ENCODE assay signal across 29 cellular contexts in genomic region chr2:199798004-199798403, GRCh38. TPM values are rescaled to one million over a fixed set of nuclear protein-coding genes. Genes with fewer than 3 reads are reported as not detected.
DNase-seq lines count a peak whose midpoint lies in the region; ATAC-seq and TF ChIP-seq lines count a peak whose summit lies in the region.
"Had no signal": no experiment of that assay in that cellular context is flagged by ENCODE, and none has a peak within 500 bp of the region (broad histone marks: within the 10 kb centered on the region; RNA-seq: fewer than 3 reads in every experiment).

No MANE protein-coding gene starts in this region.

- intact Hi-C loops in mucosa of descending colon (cut with DNase I, micrococcal nuclease): no loop called here
- intact Hi-C loops in activated T-helper 2 cell treated with anti-CD3 and anti-CD28 coated beads, Interferon-gamma antibody, Interleukin-2, Interleukin-4, amounts not matched to agents 10 μg/mL and 5 μg/mL and 100 μg/mL, durations not matched to agents 14 hours and 24 hours and 36 hours (cut with micrococcal nuclease): no loop called here

- no peaks in the 10 kb centered on the region for H3K36me3 ChIP-seq in mucosa of descending colon (ENCODE audit: low read depth)
- H3K36me3 ChIP-seq: heart right ventricle, ovary, Peyer's patch, right atrium auricular region, tibial artery had no signal

- no peaks in the 10 kb centered on the region for H3K4me1 ChIP-seq in mucosa of descending colon (ENCODE audit: low read depth)
- H3K4me1 ChIP-seq: Peyer's patch had no signal

- no peaks in the 10 kb centered on the region for H3K36me3 Mint-ChIP-seq in activated T-helper 2 cell treated with anti-CD3 and anti-CD28 coated beads, Interferon-gamma antibody, Interleukin-2, Interleukin-4, amounts not matched to agents 10 μg/mL and 5 μg/mL and 100 μg/mL, durations not matched to agents 14 hours and 24 hours and 36 hours (ENCODE audit: low read depth)
- peaks cover 0 to 5% (median 0%) of the 10 kb centered on the region in 3 donors for H3K36me3 Mint-ChIP-seq in naive thymus-derived CD8-positive, alpha-beta T cell

- no peaks in the 10 kb centered on the region for H3K9me3 ChIP-seq in mucosa of descending colon
- H3K9me3 ChIP-seq: heart right ventricle, ovary, Peyer's patch, right atrium auricular region, tibial artery had no signal

- H3K4me1 Mint-ChIP-seq in activated T-helper 2 cell treated with anti-CD3 and anti-CD28 coated beads, Interferon-gamma antibody, Interleukin-2, Interleukin-4, amounts not matched to agents 10 μg/mL and 5 μg/mL and 100 μg/mL, durations not matched to agents 14 hours and 24 hours and 36 hours (ENCODE audit: low read depth): no peaks in the 10 kb centered on the region
- H3K4me1 Mint-ChIP-seq in naive thymus-derived CD8-positive, alpha-beta T cell: no peaks in the 10 kb centered on the region
- H3K4me1 Mint-ChIP-seq: IgD-negative memory B cell had no signal

- POLR2A ChIA-PET in naive thymus-derived CD8-positive, alpha-beta T cell (lab: Charles Lee): no interaction called here

- H3K4me3 Mint-ChIP-seq in activated T-helper 2 cell treated with anti-CD3 and anti-CD28 coated beads, Interferon-gamma antibody, Interleukin-2, Interleukin-4, amounts not matched to agents 10 μg/mL and 5 μg/mL and 100 μg/mL, durations not matched to agents 14 hours and 24 hours and 36 hours (ENCODE audit: low read depth): no peak overlapping the region
- no peak overlapping the region for H3K4me3 Mint-ChIP-seq in naive thymus-derived CD8-positive, alpha-beta T cell
- H3K4me3 Mint-ChIP-seq: IgD-negative memory B cell; neural crest cell; T-helper 2 cell treated with Interferon-gamma antibody and Interleukin-4, amounts not matched to agents 5 μg/mL and 100 μg/mL, for 36 hours had no signal

- H3K27me3 Mint-ChIP-seq in activated T-helper 2 cell treated with anti-CD3 and anti-CD28 coated beads, Interferon-gamma antibody, Interleukin-2, Interleukin-4, amounts not matched to agents 10 μg/mL and 5 μg/mL and 100 μg/mL, durations not matched to agents 14 hours and 24 hours and 36 hours (ENCODE audit: low read depth): peaks cover 5% of the 10 kb centered on the region
- peaks cover 0 to 10% (median 0%) of the 10 kb centered on the region in 5 donors for H3K27me3 Mint-ChIP-seq in naive thymus-derived CD8-positive, alpha-beta T cell

- ATAC-seq in GM18861 (IDR thresholded peaks at IDR 0.05; ENCODE audit: unreplicated experiment): peak; percentile 89
- peak; percentile 56 for ATAC-seq in GM21786 (IDR thresholded peaks at IDR 0.05; ENCODE audit: unreplicated experiment)
- peak; percentile 74 for ATAC-seq in HG03457 (IDR thresholded peaks at IDR 0.05; ENCODE audit: unreplicated experiment)
- ATAC-seq in mucosa of descending colon: peak; percentile 31
- no peak for ATAC-seq in HG02571 (IDR thresholded peaks at IDR 0.05; ENCODE audit: unreplicated experiment)
- no peak for ATAC-seq in naive thymus-derived CD8-positive, alpha-beta T cell

- no peak overlapping the region for H3K4me3 ChIP-seq in mucosa of descending colon
- H3K4me3 ChIP-seq: heart right ventricle, ovary, Peyer's patch, right atrium auricular region, tibial artery had no signal

- no peaks in the 10 kb centered on the region for H3K9me3 Mint-ChIP-seq in activated T-helper 2 cell treated with anti-CD3 and anti-CD28 coated beads, Interferon-gamma antibody, Interleukin-2, Interleukin-4, amounts not matched to agents 10 μg/mL and 5 μg/mL and 100 μg/mL, durations not matched to agents 14 hours and 24 hours and 36 hours
- H3K9me3 Mint-ChIP-seq in naive thymus-derived CD8-positive, alpha-beta T cell: no peaks in the 10 kb centered on the region
- H3K9me3 Mint-ChIP-seq: IgD-negative memory B cell; neural crest cell; T-helper 2 cell treated with Interferon-gamma antibody and Interleukin-4, amounts not matched to agents 5 μg/mL and 100 μg/mL, for 36 hours had no signal

- no peak for TF ChIP-seq CTCF in mucosa of descending colon (IDR thresholded peaks at IDR 0.05)

- no peak overlapping the region for H3K27ac Mint-ChIP-seq in activated T-helper 2 cell treated with anti-CD3 and anti-CD28 coated beads, Interferon-gamma antibody, Interleukin-2, Interleukin-4, amounts not matched to agents 10 μg/mL and 5 μg/mL and 100 μg/mL, durations not matched to agents 14 hours and 24 hours and 36 hours
- H3K27ac Mint-ChIP-seq in naive thymus-derived CD8-positive, alpha-beta T cell: no peak overlapping the region
- H3K27ac Mint-ChIP-seq: T-helper 2 cell treated with Interferon-gamma antibody and Interleukin-4, amounts not matched to agents 5 μg/mL and 100 μg/mL, for 36 hours had no signal

- DNase-seq in mucosa of descending colon (no peak), NCI-H2107 (lab: John Stamatoyannopoulos, UW) (no peak)
- DNase-seq in activated T-helper 2 cell treated with anti-CD3 and anti-CD28 coated beads, Interferon-gamma antibody, Interleukin-2, Interleukin-4, amounts not matched to agents 10 μg/mL and 5 μg/mL and 100 μg/mL, durations not matched to agents 14 hours and 24 hours and 36 hours (ENCODE audit: low spot score): no peak
- DNase-seq in naive thymus-derived CD8-positive, alpha-beta T cell: no peak
- DNase-seq: activated CD4-positive, alpha-beta T cell treated with anti-CD3 and anti-CD28 coated beads, Interleukin-2, amount 50 U/mL, for 48 hours; activated CD4-positive, CD25-positive, alpha-beta regulatory T cell treated with anti-CD3 and anti-CD28 coated beads, Interleukin-2, amount 50 U/mL, for 72 hours; activated T-cell treated with anti-CD3 and anti-CD28 coated beads, Interleukin-2, amount 50 U/mL, for 48 hours; DMS79 treated with DMSO at 0.1 percent for 48 hours; GDM1; heart right ventricle; mammary epithelial cell; NCI-H1436 treated with DMSO at 0.1 percent for 48 hours; NCI-H446; NCI-H82; ovary; Peyer's patch; SHP77; small intestine; stimulated activated CD4-positive, alpha-beta T cell treated with anti-CD3 and anti-CD28 coated beads, Interleukin-1b, Interleukin-23, amount 100 ng/mL, for 48 hours; stimulated activated naive CD4-positive, alpha-beta T cell treated with Interleukin-2 at 50 U/mL for 16 hours; tibial artery had no signal

RNA-seq across cellular contexts. Expression of gene FTCDNL1, which starts 53.0 kb away (rescaled TPM):
- 1 to 10 TPM; 2.1 to 5.1 (median 2.3) TPM for total RNA-seq in mucosa of descending colon
- 1.7 and 2.6 TPM in 2 replicates for total RNA-seq in activated T-helper 2 cell treated with anti-CD3 and anti-CD28 coated beads, Interferon-gamma antibody, Interleukin-2, Interleukin-4, amounts not matched to agents 10 μg/mL and 5 μg/mL and 100 μg/mL, durations not matched to agents 14 hours and 24 hours and 36 hours
- total RNA-seq in naive thymus-derived CD8-positive, alpha-beta T cell: 1 to 10 TPM; 2.3 to 3.0 TPM
- polyA plus RNA-seq in naive thymus-derived CD8-positive, alpha-beta T cell: 1 to 10 TPM; 1.2 to 3.2 (median 1.8) TPM

Comparison
In these comparisons a context has a peak if more than half of its experiments do, and no peak if none do; other contexts are left out.
1. ATAC-seq: peak in GM18861 (single experiment), GM21786 (single experiment), HG03457 (single experiment) and mucosa of descending colon (single experiment); none in HG02571 (single experiment) and naive thymus-derived CD8-positive, alpha-beta T cell (0 of 2).